Comparison of ENCODE assay signal across 17 cellular contexts in the genomic region with DNA sequence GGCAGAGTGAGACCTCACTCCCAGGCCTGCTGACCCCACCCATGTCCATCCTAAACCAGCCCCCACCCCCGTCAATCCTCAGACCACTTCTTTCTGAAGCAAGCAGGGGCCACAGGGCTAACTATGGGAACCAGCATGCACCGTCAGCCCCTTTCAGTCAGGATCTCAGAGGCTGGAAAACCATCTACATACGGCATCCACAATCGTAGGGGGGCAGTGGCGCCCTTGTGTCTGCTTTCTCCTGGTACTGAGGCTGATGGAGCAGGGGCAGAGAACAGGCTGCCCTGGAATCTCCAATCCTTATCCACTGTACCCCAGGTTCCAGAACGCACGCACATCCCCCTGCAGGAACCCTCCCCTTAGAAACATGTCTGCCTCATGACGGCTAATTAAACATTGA.
"Had no signal": no experiment of that assay in that cellular context is flagged by ENCODE, and none has a peak within 500 bp of the region (broad histone marks: within the 10 kb centered on the region; RNA-seq: fewer than 3 reads in every experiment).

No MANE protein-coding gene starts in this region.

- H3K36me3 Mint-ChIP-seq: natural killer cell treated with Interleukin-12 subunit alpha and Interleukin-12 subunit beta and Interleukin-15 and Interleukin-18, amount 100 ng/mL, for 72 hours; stimulated activated effector memory CD8-positive, alpha-beta T cell treated with anti-CD3 and anti-CD28 coated beads, Interleukin-12 subunit alpha, Interleukin-12 subunit beta, amount 100 ng/mL, for 72 hours had no signal

- H3K27ac ChIP-seq: foreskin keratinocyte, left ventricle myocardium inferior, lower lobe of right lung, right atrium auricular region, suprapubic skin, thyroid gland had no signal

- H3K27ac Mint-ChIP-seq: natural killer cell treated with Interleukin-12 subunit alpha and Interleukin-12 subunit beta and Interleukin-15 and Interleukin-18, amount 100 ng/mL, for 72 hours; stimulated activated effector memory CD8-positive, alpha-beta T cell treated with anti-CD3 and anti-CD28 coated beads, Interleukin-12 subunit alpha, Interleukin-12 subunit beta, amount 100 ng/mL, for 72 hours had no signal

- ATAC-seq: foreskin keratinocyte; left cardiac atrium; lower lobe of right lung; natural killer cell treated with Interleukin-12 subunit alpha and Interleukin-12 subunit beta and Interleukin-15 and Interleukin-18, amount 100 ng/mL, for 72 hours; stimulated activated effector memory CD8-positive, alpha-beta T cell treated with anti-CD3 and anti-CD28 coated beads, Interleukin-12 subunit alpha, Interleukin-12 subunit beta, amount 100 ng/mL, for 72 hours; stimulated activated naive CD8-positive, alpha-beta T cell treated with anti-CD3 and anti-CD28 coated beads, Interleukin-15, Interleukin-2, amounts not matched to agents 100 U/mL and 50 U/mL, for 24 hours had no signal

- H3K4me3 ChIP-seq: left ventricle myocardium inferior, lower lobe of right lung, right atrium auricular region, suprapubic skin, thyroid gland had no signal

- H3K9me3 ChIP-seq: left ventricle myocardium inferior, lower lobe of right lung, right atrium auricular region, suprapubic skin, thyroid gland had no signal

- H3K27me3 Mint-ChIP-seq: natural killer cell treated with Interleukin-12 subunit alpha and Interleukin-12 subunit beta and Interleukin-15 and Interleukin-18, amount 100 ng/mL, for 72 hours had no signal

- H3K4me3 Mint-ChIP-seq: natural killer cell treated with Interleukin-12 subunit alpha and Interleukin-12 subunit beta and Interleukin-15 and Interleukin-18, amount 100 ng/mL, for 72 hours; stimulated activated effector memory CD8-positive, alpha-beta T cell treated with anti-CD3 and anti-CD28 coated beads, Interleukin-12 subunit alpha, Interleukin-12 subunit beta, amount 100 ng/mL, for 72 hours had no signal

- H3K36me3 ChIP-seq: left ventricle myocardium inferior, lower lobe of right lung, right atrium auricular region, suprapubic skin, thyroid gland had no signal

- H3K27me3 ChIP-seq: foreskin keratinocyte, right atrium auricular region, suprapubic skin, thyroid gland had no signal

- H3K9me3 Mint-ChIP-seq: natural killer cell treated with Interleukin-12 subunit alpha and Interleukin-12 subunit beta and Interleukin-15 and Interleukin-18, amount 100 ng/mL, for 72 hours; stimulated activated effector memory CD8-positive, alpha-beta T cell treated with anti-CD3 and anti-CD28 coated beads, Interleukin-12 subunit alpha, Interleukin-12 subunit beta, amount 100 ng/mL, for 72 hours had no signal

- FAIRE-seq: colon, kidney had no signal

- H3K4me1 ChIP-seq: foreskin keratinocyte had no signal

- DNase-seq: cerebellar nuclear complex; dermis blood vessel endothelial cell; foreskin keratinocyte; kidney; left cardiac atrium; left ventricle myocardium inferior; lower lobe of right lung; mesenchymal stem cell; midbrain; stimulated activated CD4-positive, alpha-beta T cell treated with anti-CD3 and anti-CD28 coated beads, Interleukin-4, amount 100 ng/mL, for 1 hour; stimulated activated naive CD8-positive, alpha-beta T cell treated with anti-CD3 and anti-CD28 coated beads, Interleukin-15, Interleukin-2, amounts not matched to agents 100 U/mL and 50 U/mL, for 24 hours; thyroid gland had no signal
